Comparison of ENCODE assay signal across 8 cellular contexts in the genomic region with DNA sequence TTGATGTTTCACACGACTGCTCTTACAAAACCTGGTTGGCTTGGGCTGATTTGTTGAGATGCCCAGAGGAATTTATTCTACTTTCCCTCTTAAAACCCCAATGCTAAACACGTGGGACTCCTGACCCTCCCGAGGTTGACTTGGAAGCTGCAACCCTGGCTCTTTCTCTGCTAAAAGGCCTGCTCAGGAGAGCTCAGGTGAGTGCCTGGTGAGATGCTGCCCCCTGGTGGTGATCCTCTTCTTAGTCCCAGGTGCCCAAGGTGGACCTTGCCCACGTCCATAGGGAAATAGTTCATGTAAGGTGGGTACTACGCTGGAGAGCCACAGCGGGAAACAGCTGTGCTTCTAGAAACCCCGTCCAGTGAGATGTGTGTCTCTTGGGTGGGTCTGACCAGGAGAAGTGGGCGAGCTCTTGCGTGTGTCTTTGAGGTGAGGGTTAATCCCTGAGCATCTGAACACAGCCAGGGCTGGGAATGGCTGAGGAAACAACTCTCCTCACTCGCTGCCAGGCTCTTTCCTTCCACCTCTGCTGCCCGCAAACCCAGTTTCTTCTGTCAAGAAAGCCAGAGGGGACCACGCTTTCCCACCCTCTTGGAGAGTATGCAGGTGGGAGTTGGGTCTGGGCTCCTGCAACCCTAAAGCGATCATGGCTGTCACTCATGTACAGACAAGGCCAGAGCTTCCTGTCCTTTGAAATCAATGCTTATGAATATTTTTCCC. TPM values are rescaled to one million over a fixed set of nuclear protein-coding genes. Genes with fewer than 3 reads are reported as not detected.
DNase-seq lines count a peak whose midpoint lies in the region; ATAC-seq and TF ChIP-seq lines count a peak whose summit lies in the region.

No MANE protein-coding gene starts in this region.

- no peaks in the 10 kb centered on the region for H3K79me2 ChIP-seq in osteoblast (ENCODE audit: insufficient read depth, low read length)

- H3K27ac ChIP-seq in foreskin keratinocyte (no peak overlapping the region), osteoblast (ENCODE audit: low read depth, low read length) (no peak overlapping the region), uterus (no peak overlapping the region)

- TF ChIP-seq POLR2A in uterus (IDR thresholded peaks at IDR 0.05): no peak

- H3K27me3 ChIP-seq in foreskin keratinocyte (no peaks in the 10 kb centered on the region), osteoblast (ENCODE audit: insufficient read depth, low read length) (peaks cover 3% of the 10 kb centered on the region), uterus (no peaks in the 10 kb centered on the region)

- no peaks in the 10 kb centered on the region for H3K4me1 ChIP-seq in foreskin keratinocyte
- H3K4me1 ChIP-seq in osteoblast (ENCODE audit: insufficient read depth, low read length): no peaks in the 10 kb centered on the region
- no peaks in the 10 kb centered on the region for H3K4me1 ChIP-seq in uterus

- ATAC-seq in HG02642 (IDR thresholded peaks at IDR 0.05; ENCODE audit: poor library complexity, unreplicated experiment): peak; percentile 63
- ATAC-seq in foreskin keratinocyte: peak; percentile 92
- no peak for ATAC-seq in GM21717 (IDR thresholded peaks at IDR 0.05; ENCODE audit: unreplicated experiment)

- H3K4me3 ChIP-seq in osteoblast (ENCODE audit: insufficient read depth, low read length) (no peak overlapping the region), uterus (no peak overlapping the region)

- no peak overlapping the region for H2AFZ ChIP-seq in osteoblast (ENCODE audit: low read length)

- H4K20me1 ChIP-seq in osteoblast (ENCODE audit: insufficient read depth, low read length): no peaks in the 10 kb centered on the region

- no peak overlapping the region for H3K4me2 ChIP-seq in osteoblast (ENCODE audit: insufficient read depth, low read length)

- no peaks in the 10 kb centered on the region for H3K36me3 ChIP-seq in osteoblast (ENCODE audit: insufficient read depth, low read length)
- no peaks in the 10 kb centered on the region for H3K36me3 ChIP-seq in uterus

- H3K9me3 ChIP-seq in osteoblast (ENCODE audit: low read depth, low read length): no peaks in the 10 kb centered on the region
- H3K9me3 ChIP-seq in uterus: no peaks in the 10 kb centered on the region

- peak; percentile 50 for DNase-seq in EL
- DNase-seq in NCI-H446 treated with DMSO at 0.1 percent for 48 hours (lab: John Stamatoyannopoulos, UW): peak; percentile 19
- peak; percentile 44 for DNase-seq in activated T-cell treated with anti-CD3 and anti-CD28 coated beads for 1 hour (ENCODE audit: low read depth)
- peak in 1 of 2 donors; percentile 45 for DNase-seq in foreskin keratinocyte
- DNase-seq in osteoblast (ENCODE audit: insufficient read length, low spot score, missing footprints): peak; percentile 86
- DNase-seq in uterus: peak; percentile 49 to 65

- TF ChIP-seq CTCF in foreskin keratinocyte (conservative IDR thresholded peaks at IDR 0.05) (peak; percentile 87), osteoblast (IDR thresholded peaks at IDR 0.05; ENCODE audit: extremely low read depth, low read depth, low read length) (peak; percentile 70), uterus (IDR thresholded peaks at IDR 0.05) (peak; percentile 48 to 68 (median 58))

- intact Hi-C loops in uterus (cut with DNase I; ENCODE audit: low total_unique reads): no loop called here

RNA-seq across cellular contexts. Expression of gene PXDN, which starts 25.5 kb away (rescaled TPM):
- total RNA-seq in foreskin keratinocyte: 91.4 and 96.5 TPM in 2 replicates
- 26.9 and 28.0 TPM in 2 replicates for polyA plus RNA-seq in foreskin keratinocyte
- total RNA-seq in osteoblast: 307 and 324 TPM in 2 replicates
- 100 to 1,000 TPM in 1 of 4 donors, 10 to 100 TPM in 3; 26.6 to 254 (median 59.8) TPM for total RNA-seq in uterus
